ENCODE assay signal across 8 cellular contexts in the genomic region with DNA sequence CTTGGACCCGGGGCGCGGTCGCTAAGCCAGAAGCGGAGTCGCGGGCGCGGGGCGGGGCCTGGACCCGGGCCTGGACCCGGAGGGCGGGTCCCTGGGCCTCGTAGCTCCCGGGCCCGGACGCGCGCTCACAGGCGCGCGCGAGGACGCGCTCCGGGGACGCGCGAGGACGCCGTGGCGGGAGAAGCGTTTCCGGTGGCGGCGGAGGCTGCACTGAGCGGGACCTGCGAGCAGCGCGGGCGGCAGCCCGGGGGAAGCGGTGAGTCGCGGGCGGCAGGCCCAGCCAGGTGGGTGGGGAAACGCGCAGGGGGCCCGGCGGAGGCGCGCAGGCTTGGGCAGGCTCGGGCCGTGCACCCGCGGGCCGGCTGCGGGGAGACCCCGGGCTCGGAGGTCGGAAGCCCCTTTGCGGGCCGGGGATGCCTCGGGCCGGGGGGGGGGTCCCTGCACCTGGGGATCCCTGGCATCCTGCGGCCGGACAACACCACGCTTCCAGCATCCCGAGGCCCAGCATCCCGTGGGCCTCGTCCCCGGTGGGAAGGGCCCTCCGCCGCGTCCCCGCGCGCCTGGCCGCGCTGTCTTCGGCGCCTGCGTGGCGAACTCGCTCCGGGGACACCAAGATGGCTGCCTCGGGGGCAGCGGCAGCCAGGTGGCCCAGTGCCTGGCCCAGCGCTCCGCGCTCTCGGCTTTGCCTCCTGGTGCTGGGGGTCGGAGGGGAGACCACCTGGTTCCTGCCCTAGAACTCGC. TPM values are rescaled to one million over a fixed set of nuclear protein-coding genes. Genes with fewer than 3 reads are reported as not detected.
DNase-seq lines count a peak whose midpoint lies in the region; ATAC-seq and TF ChIP-seq lines count a peak whose summit lies in the region.

TSS of gene SFXN1 (plus strand) at position 177 of the 741 bp plus-strand sequence. CDS start 13,544 bp downstream, outside the sequence.

- BruUV-seq in IMR-90 (replicated peaks; lab: Mats Ljungman, UMichigan) = no TSS peak

- H3K4me3 ChIP-seq in IMR-90 (ENCODE audit: insufficient read depth, low read depth, low read length) (peak within 1 kb of the TSS; percentile 93), neuronal stem cell (ENCODE audit: low read length in 2 of 2) (peak within 1 kb of the TSS; percentile 62 to 98)

- H3K27ac ChIP-seq in IMR-90 (ENCODE audit: insufficient read depth, low read length) = peak within 1 kb of the TSS; percentile 79
- H3K27ac ChIP-seq in neuronal stem cell (replicated peaks; ENCODE audit: low read length) = no peak within 1 kb of the TSS

- H3K23ac ChIP-seq in IMR-90 (ENCODE audit: low read depth, low read length) (peak within 1 kb of the TSS; percentile 99), neuronal stem cell (ENCODE audit: low read depth, low read length, poor library complexity) (peak within 1 kb of the TSS; percentile 97)

- H2BK15ac ChIP-seq in IMR-90 (ENCODE audit: low read depth, low read length) = peak within 1 kb of the TSS; percentile 70
- no peak within 1 kb of the TSS for H2BK15ac ChIP-seq in neuronal stem cell (ENCODE audit: low read length)

- H3K9ac ChIP-seq in IMR-90 (ENCODE audit: low read depth, low read length) (peak within 1 kb of the TSS; percentile 92), neuronal stem cell (ENCODE audit: low read depth, low read length, poor library complexity) (peak within 1 kb of the TSS; percentile 92)

- H3K18ac ChIP-seq in IMR-90 (ENCODE audit: low read depth, low read length) (peak within 1 kb of the TSS; percentile 80), neuronal stem cell (ENCODE audit: low read length) (peak within 1 kb of the TSS; percentile 97)

- peaks cover 11% of the 10 kb centered on the region; the same call in 1 of the 2 replicates for H3K9me1 ChIP-seq in IMR-90 (ENCODE audit: insufficient read depth, low read length)

- H2AK9ac ChIP-seq in IMR-90 (replicated peaks; ENCODE audit: low read depth, low read length, poor library complexity) = peak within 1 kb of the TSS; percentile 97

- H3K4me1 ChIP-seq in IMR-90 (ENCODE audit: control insufficient read depth, insufficient read depth, low read length) = peaks cover 5% of the 10 kb centered on the region
- H3K4me1 ChIP-seq in neuronal stem cell (ENCODE audit: control insufficient read depth in 2 of 2, insufficient read depth in 1 of 2, low read depth in 1 of 2, low read length in 2 of 2) = peaks cover 8% of the 10 kb centered on the region in 2 donors

- POLR2A ChIA-PET in IMR-90 (lab: Charles Lee; ENCODE audit: unreplicated experiment) = interaction anchor here (0.6 kb wide), 2 partner anchors 49 to 970 kb away, joined by 3 to 4 read pairs; no protein-coding TSS in a partner anchor

- H3K4ac ChIP-seq in IMR-90 (ENCODE audit: low read depth, low read length) (peak within 1 kb of the TSS; percentile 98), neuronal stem cell (ENCODE audit: low read length) (no peak within 1 kb of the TSS)

- TF ChIP-seq RAD21 in IMR-90 (IDR thresholded peaks at IDR 0.05; ENCODE audit: low read length) = no peak

- H3K4me2 ChIP-seq in IMR-90 (ENCODE audit: low read depth, low read length) (peak within 1 kb of the TSS; percentile 90), neuronal stem cell (ENCODE audit: insufficient read depth, low read length, poor library complexity, severe bottlenecking) (peak within 1 kb of the TSS; percentile 74)

- H2AFZ ChIP-seq in IMR-90 (replicated peaks; ENCODE audit: low read length, poor library complexity) = peak within 1 kb of the TSS; percentile 91
- peak within 1 kb of the TSS; percentile 76 for H2AFZ ChIP-seq in neuronal stem cell (ENCODE audit: low read length)

- peak within 1 kb of the TSS; percentile 75 for H2BK5ac ChIP-seq in IMR-90 (ENCODE audit: low read depth, low read length, poor library complexity, severe bottlenecking)
- peak within 1 kb of the TSS; percentile 96 for H2BK5ac ChIP-seq in neuronal stem cell (ENCODE audit: low read length)

- H3K79me1 ChIP-seq in IMR-90 (ENCODE audit: low read depth in 1 of 2, low read length in 2 of 2) (peaks cover 8 to 28% of the 10 kb centered on the region in 2 experiments; a peak in 3 of 4 replicates), neuronal stem cell (ENCODE audit: low read depth, low read length) (peaks cover 10% of the 10 kb centered on the region)

- no peak for TF ChIP-seq CTCF in IMR-90 (conservative IDR thresholded peaks at IDR 0.05; ENCODE audit: low read depth, low read length)
- no peak for TF ChIP-seq CTCF in subcutaneous adipose tissue (IDR thresholded peaks at IDR 0.05; ENCODE audit: low read depth)

- H2BK20ac ChIP-seq in IMR-90 (ENCODE audit: low read depth, low read length) = peak within 1 kb of the TSS; percentile 29

- peak; percentile 94 for ATAC-seq in GM21515 (IDR thresholded peaks at IDR 0.05; ENCODE audit: unreplicated experiment)
- peak; percentile 92 for ATAC-seq in IMR-90 (ENCODE audit: low read depth)

- H4K5ac ChIP-seq in IMR-90 (ENCODE audit: low read depth, low read length) = peak within 1 kb of the TSS; percentile 96

- intact Hi-C loops in IMR-90 (cut with micrococcal nuclease) = no loop called here

- peak within 1 kb of the TSS; percentile 100 for H3K14ac ChIP-seq in IMR-90 (replicated peaks; ENCODE audit: low read depth, low read length)
- H3K14ac ChIP-seq in neuronal stem cell (ENCODE audit: low read length) = peak within 1 kb of the TSS; percentile 78

- CTCF ChIA-PET in IMR-90 (lab: Yijun Ruan, JAX) = interaction anchor here (0.6 kb wide), 1 partner anchor 247 kb away, joined by 3 read pairs; no protein-coding TSS in a partner anchor

- H3K27me3 ChIP-seq in IMR-90 (ENCODE audit: control insufficient read depth, insufficient read depth, low read length) (peaks cover 3% of the 10 kb centered on the region), neuronal stem cell (ENCODE audit: control insufficient read depth in 3 of 3, insufficient read depth in 3 of 3, low read depth in 1 of 3, low read length in 3 of 3) (peaks cover 0 to 18% (median 0%) of the 10 kb centered on the region in 3 experiments)

- no peak within 1 kb of the TSS for H2BK12ac ChIP-seq in neuronal stem cell (ENCODE audit: low read length)

- H3K9me3 ChIP-seq in IMR-90 (ENCODE audit: control insufficient read depth, insufficient read depth, low read length) (no peaks in the 10 kb centered on the region), neuronal stem cell (replicated peaks in 1 of 2; ENCODE audit: control insufficient read depth in 2 of 2, insufficient read depth in 1 of 2, low read depth in 1 of 2, low read length in 2 of 2) (peaks cover 2 to 28% of the 10 kb centered on the region in 2 donors)

- peaks cover 20% of the 10 kb centered on the region for H4K20me1 ChIP-seq in IMR-90 (ENCODE audit: insufficient read depth, low read length)

- H2AK5ac ChIP-seq in IMR-90 (ENCODE audit: low read depth, low read length) (peak within 1 kb of the TSS; percentile 96), neuronal stem cell (ENCODE audit: low read depth, low read length) (peak within 1 kb of the TSS; percentile 12)

- peak; percentile 17 for DNase-seq in DMS79 treated with DMSO at 0.1 percent for 48 hours (lab: John Stamatoyannopoulos, UW)
- peak; percentile 68 for DNase-seq in IMR-90
- DNase-seq in activated gamma-delta T cell treated with Interleukin-2 at 50 U/mL for 16 hours = peak; percentile 69
- peak; percentile 63 for DNase-seq in foreskin melanocyte
- DNase-seq in neuronal stem cell (ENCODE audit: low spot score) = peak; percentile 70

- in situ Hi-C loops in IMR-90 (cut with MboI; ENCODE audit: low sequenced_read_pairs) = no loop called here

- peaks cover 7% of the 10 kb centered on the region for H3K36me3 ChIP-seq in IMR-90 (ENCODE audit: control insufficient read depth, insufficient read depth, low read length)
- peaks cover 15 to 39% of the 10 kb centered on the region in 2 donors for H3K36me3 ChIP-seq in neuronal stem cell (replicated peaks in 1 of 2; ENCODE audit: control insufficient read depth in 2 of 2, insufficient read depth in 2 of 2, low read length in 2 of 2)

- peak within 1 kb of the TSS; percentile 90 to 98 for H4K8ac ChIP-seq in IMR-90 (ENCODE audit: low read depth in 2 of 2, low read length in 2 of 2)
- no peak within 1 kb of the TSS for H4K8ac ChIP-seq in neuronal stem cell (ENCODE audit: low read depth, low read length)

- peak; percentile 63; the same call in 1 of the 2 replicates for TF ChIP-seq POLR2A in IMR-90 (IDR thresholded peaks at IDR 0.05; ENCODE audit: low read depth, low read length)
- TF ChIP-seq POLR2A in Raji (IDR thresholded peaks at IDR 0.05; ENCODE audit: insufficient read depth, low read depth, low read length) = peak; percentile 80

- dilution Hi-C loops in IMR-90 (cut with HindIII; ENCODE audit: low sequenced_read_pairs, unreplicated experiment) = no loop called here

- H4K91ac ChIP-seq in IMR-90 (ENCODE audit: insufficient read depth, low read depth, low read length) (peak within 1 kb of the TSS; percentile 97), neuronal stem cell (ENCODE audit: low read depth, low read length, poor library complexity) (no peak within 1 kb of the TSS)

- 1% methylated on average over 53 of the region's 94 CpGs; no CpG with 5 or more reads in 1 of the 2 experiments for WGBS in IMR-90 (ENCODE audit: extremely low coverage in 2 of 2, insufficient read length in 1 of 2), 2 experiments
- WGBS in neuronal stem cell (ENCODE audit: extremely low coverage in 2 of 2, insufficient read length in 2 of 2, insufficient replicate concordance in 1 of 2), 2 donors = no CpG with 5 or more reads among the region's 94 CpGs

- H3K56ac ChIP-seq in IMR-90 (ENCODE audit: extremely low read depth, insufficient read depth, low read length) = peak within 1 kb of the TSS; percentile 90

- H2BK120ac ChIP-seq in IMR-90 (ENCODE audit: low read depth, low read length) (peak within 1 kb of the TSS; percentile 82), neuronal stem cell (ENCODE audit: low read depth, low read length) (no peak within 1 kb of the TSS)

TF ChIP-seq in IMR-90, 13 proteins besides CTCF, POLR2A, EP300 and RAD21 (continues in another document):
- TF ChIP-seq MXI1 (IDR thresholded peaks at IDR 0.05; ENCODE audit: borderline replicate concordance, low read depth, low read length) (peak; percentile 40; the same call in 1 of the 2 replicates), MAZ (IDR thresholded peaks at IDR 0.05; ENCODE audit: borderline replicate concordance, low read depth, low read length) (peak; percentile 19; the same call in 1 of the 2 replicates)

RNA-seq across cellular contexts. Expression of gene SFXN1, which starts in this region (rescaled TPM):
- 342 and 410 TPM in 2 replicates for total RNA-seq in IMR-90 (2012; rRNA removed)
- polyA plus RNA-seq in IMR-90 (2012; rRNA removed) = 105 and 131 TPM in 2 replicates
- 50.0 and 69.0 TPM in 2 replicates for polyA plus RNA-seq in IMR-90 (2012; cell fraction: cytosol; rRNA removed)
- 45.0 and 91.6 TPM in 2 replicates for polyA plus RNA-seq in IMR-90 (2012; cell fraction: nucleus; rRNA removed; ENCODE audit: low replicate concordance)
- 51.2 TPM for polyA plus RNA-seq in neuronal stem cell (2013, experiment 1 of 2)
- 50.9 TPM for polyA plus RNA-seq in neuronal stem cell (2013, experiment 2 of 2)
- 10 to 100 TPM in 3 of 4 donors, 1 to 10 TPM in 1; 8.6 to 22.8 (median 15.0) TPM for total RNA-seq in subcutaneous adipose tissue

Comparison
In these comparisons a context has a peak if more than half of its experiments do, and no peak if none do; other contexts are left out.
1. RNA of gene SFXN1 (total RNA-seq): 342 to 410 TPM in IMR-90; 8.6 to 22.8 TPM in subcutaneous adipose tissue; every median in the first group is over 10 times any median in the second.
2. DNase-seq: peak in every context shown above with its lines; median percentile 70 in neuronal stem cell; 69 in activated gamma-delta T cell treated with Interleukin-2 at 50 U/mL for 16 hours; 68 in IMR-90; 63 in foreskin melanocyte; 17 in DMS79 treated with DMSO at 0.1 percent for 48 hours.